2 cellular contexts compared by ENCODE assay signal in the genomic region with DNA sequence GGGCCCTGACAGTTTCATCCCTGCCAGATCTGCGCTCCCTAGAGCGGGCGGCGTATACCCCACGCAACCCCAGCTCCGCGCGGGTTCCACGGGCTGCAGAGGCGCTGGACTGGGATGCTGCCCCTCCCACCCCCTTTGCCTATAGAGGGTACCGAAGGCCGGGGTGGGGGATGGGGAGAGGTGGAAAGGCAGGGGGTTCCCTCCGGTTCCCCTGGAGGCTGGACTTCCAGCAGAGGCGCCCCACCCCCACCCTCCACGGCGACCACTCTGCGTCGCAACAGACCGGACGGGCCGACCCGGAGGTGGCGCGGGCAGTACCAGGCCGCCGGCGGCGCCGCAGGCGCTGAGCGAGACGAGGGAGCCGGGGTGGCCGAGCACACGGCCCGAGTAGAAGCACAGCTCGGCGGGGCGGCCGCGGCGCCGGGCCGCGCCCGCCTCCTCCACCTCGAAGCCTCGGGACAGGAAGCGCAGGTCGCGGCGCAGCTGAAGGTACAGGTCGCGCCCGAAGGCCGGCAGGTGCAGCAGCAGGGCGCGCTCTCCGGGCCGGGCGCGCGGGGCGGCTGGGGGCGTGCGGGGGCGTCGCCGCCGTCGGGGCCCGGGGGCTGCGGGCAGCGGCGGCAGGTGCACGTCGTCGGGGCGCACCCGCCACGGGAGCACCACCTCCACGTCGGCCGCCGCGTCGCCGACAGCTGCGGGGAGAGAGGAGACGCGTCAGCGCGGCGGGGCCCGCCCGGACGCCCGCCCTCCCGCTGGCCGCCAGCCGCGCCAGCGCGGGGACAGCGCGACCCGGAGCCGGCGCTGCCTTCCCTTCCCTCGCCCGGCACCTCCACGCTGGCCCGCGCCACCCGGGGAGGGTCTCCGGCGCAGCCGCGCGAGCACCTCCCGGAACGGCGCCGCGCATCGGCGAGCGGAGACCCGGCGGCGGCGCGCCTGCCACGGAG.
TF ChIP-seq lines count a peak whose summit lies in the region.

No MANE protein-coding gene starts in this region.

TF ChIP-seq in A549, 52 proteins besides CTCF, POLR2A, EP300 and RAD21 (continued from another document):
- TF ChIP-seq, protein P1, sequence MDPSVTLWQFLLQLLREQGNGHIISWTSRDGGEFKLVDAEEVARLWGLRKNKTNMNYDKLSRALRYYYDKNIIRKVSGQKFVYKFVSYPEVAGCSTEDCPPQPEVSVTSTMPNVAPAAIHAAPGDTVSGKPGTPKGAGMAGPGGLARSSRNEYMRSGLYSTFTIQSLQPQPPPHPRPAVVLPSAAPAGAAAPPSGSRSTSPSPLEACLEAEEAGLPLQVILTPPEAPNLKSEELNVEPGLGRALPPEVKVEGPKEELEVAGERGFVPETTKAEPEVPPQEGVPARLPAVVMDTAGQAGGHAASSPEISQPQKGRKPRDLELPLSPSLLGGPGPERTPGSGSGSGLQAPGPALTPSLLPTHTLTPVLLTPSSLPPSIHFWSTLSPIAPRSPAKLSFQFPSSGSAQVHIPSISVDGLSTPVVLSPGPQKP (IDR thresholded peaks at IDR 0.05; ENCODE audit: low read depth, low read length) = no peak
- TF ChIP-seq TFCP2L1 (CRISPR knock-in tag; IDR thresholded peaks at IDR 0.05) = no peak

TF ChIP-seq in WTC11, 78 proteins besides CTCF, POLR2A, EP300 and RAD21 (continued from another document):
- TF ChIP-seq NFYB (CRISPR knock-in tag; conservative IDR thresholded peaks at IDR 0.05; ENCODE audit: low read depth) = no peak
